ENCODE assay signal across 11 cellular contexts in genomic region chr14:95143813-95144620, GRCh38. TPM values are rescaled to one million over a fixed set of nuclear protein-coding genes. Genes with fewer than 3 reads are reported as not detected.
DNase-seq lines count a peak whose midpoint lies in the region; ATAC-seq and TF ChIP-seq lines count a peak whose summit lies in the region.
"Had no signal": no experiment of that assay in that cellular context is flagged by ENCODE, and none has a peak within 500 bp of the region (broad histone marks: within the 10 kb centered on the region; RNA-seq: fewer than 3 reads in every experiment).

No MANE protein-coding gene starts in this region.

- ATAC-seq in GM21529 (IDR thresholded peaks at IDR 0.05; ENCODE audit: unreplicated experiment) (peak; percentile 52), left ventricle myocardium superior (peak; percentile 29), GM21526 (IDR thresholded peaks at IDR 0.05; ENCODE audit: low FRiP score, unreplicated experiment) (no peak), GM18909 (IDR thresholded peaks at IDR 0.05; ENCODE audit: poor library complexity, unreplicated experiment) (no peak), HG03565 (IDR thresholded peaks at IDR 0.05; ENCODE audit: unreplicated experiment) (no peak)

- intact Hi-C loops in left ventricle myocardium superior (cut with micrococcal nuclease): no loop called here
- intact Hi-C loops in stomach (cut with DNase I; ENCODE audit: low total_unique reads): no loop called here
- intact Hi-C loops in A673 (cut with micrococcal nuclease; ENCODE audit: unreplicated experiment): no loop called here

- H3K27me3 ChIP-seq in stomach (no peaks in the 10 kb centered on the region), A673 (replicated peaks; ENCODE audit: insufficient read depth, low read depth, low read length, poor library complexity) (no peaks in the 10 kb centered on the region)

- no TSS peak for BruUV-seq in A673 (replicated peaks; lab: Mats Ljungman, UMichigan)

- TF ChIP-seq POLR2A in stomach (IDR thresholded peaks at IDR 0.05): no peak

- H3K4me3 ChIP-seq in stomach (peak overlapping the region in 1 of 4 donors; percentile 10), A673 (ENCODE audit: low read depth, low read length, poor library complexity, severe bottlenecking) (no peak overlapping the region)

- peak; percentile 12 for DNase-seq in NOMO-1 treated with dmso at 0.1 percent for 144 hours (lab: John Stamatoyannopoulos, UW; ENCODE audit: unreplicated experiment)
- no peak for DNase-seq in left ventricle myocardium superior
- no peak for DNase-seq in stomach
- DNase-seq in A673 (ENCODE audit: low spot score): no peak
- DNase-seq: activated naive CD8-positive, alpha-beta T cell treated with anti-CD3 and anti-CD28 coated beads, Interleukin-2, amount 10 ng/mL, durations not matched to agents 7 days and 5 days; hypothalamus; NCI-H146 had no signal

- H3K36me3 ChIP-seq in stomach (no peaks in the 10 kb centered on the region), A673 (ENCODE audit: insufficient read depth, low read length, poor library complexity, severe bottlenecking) (peaks cover 4% of the 10 kb centered on the region)

- TF ChIP-seq EP300 in stomach (IDR thresholded peaks at IDR 0.05): no peak

- H3K4me1 ChIP-seq in stomach (peaks cover 33 to 89% (median 57%) of the 10 kb centered on the region in 4 donors), A673 (ENCODE audit: insufficient read depth, low read length, poor library complexity, severe bottlenecking) (peaks cover 42% of the 10 kb centered on the region)

- POLR2A ChIA-PET in A673 (lab: Charles Lee; ENCODE audit: low non-redundant PET): no interaction called here

- WGBS in stomach, 5 donors: 38 to 57% (median 48%) methylated on average over 4 of the region's 4 CpGs

- H3K9me3 ChIP-seq in stomach (peaks cover 0 to 8% (median 4%) of the 10 kb centered on the region in 4 donors), A673 (ENCODE audit: low read depth, low read length, poor library complexity, severe bottlenecking) (peaks cover 9% of the 10 kb centered on the region)

- CTCF ChIA-PET in A673 (lab: Charles Lee): no interaction called here

- H3K27ac ChIP-seq in stomach: peak overlapping the region in 4 of 5 donors; percentile 26 to 78 (median 42)
- H3K27ac ChIP-seq in A673 (ENCODE audit: low read depth, low read length, poor library complexity, severe bottlenecking): no peak overlapping the region

- TF ChIP-seq CTCF in stomach (IDR thresholded peaks at IDR 0.05) (no peak), A673 (conservative IDR thresholded peaks at IDR 0.05; ENCODE audit: low read depth, low read length) (no peak)

RNA-seq across cellular contexts. Expression of gene DICER1, which starts 13.3 kb away (rescaled TPM):
- total RNA-seq in left ventricle myocardium superior (23.2 TPM), stomach (100 to 1,000 TPM in 1 of 5 donors, 10 to 100 TPM in 4; 47.8 to 104 (median 68.1) TPM), A673 (2021) (57.1 and 62.6 TPM in 2 replicates)
- polyA plus RNA-seq in stomach: 1 to 10 TPM; 6.1 to 6.8 (median 6.5) TPM

Comparison
In these comparisons a context has a peak if more than half of its experiments do, and no peak if none do; other contexts are left out.
1. ATAC-seq: peak in GM21529 (single experiment) and left ventricle myocardium superior (single experiment); none in GM21526 (single experiment), GM18909 (single experiment) and HG03565 (single experiment).